Comparison of ENCODE assay signal across 21 cellular contexts in genomic region chr4:121273191-121273590, GRCh38.
"Had no signal": no experiment of that assay in that cellular context is flagged by ENCODE, and none has a peak within 500 bp of the region (broad histone marks: within the 10 kb centered on the region; RNA-seq: fewer than 3 reads in every experiment).

No MANE protein-coding gene starts in this region.

- DNase-seq: activated CD4-positive, alpha-beta T cell treated with anti-CD3 and anti-CD28 coated beads, Interleukin-2, amount 10 ng/mL, durations not matched to agents 7 days and 5 days; activated CD4-positive, CD25-positive, alpha-beta regulatory T cell treated with anti-CD3 and anti-CD28 coated beads, Interleukin-2, amount 50 U/mL, for 72 hours; activated CD8-positive, alpha-beta T cell treated with anti-CD3 and anti-CD28 coated beads, Interleukin-2, amount 10 ng/mL, durations not matched to agents 7 days and 5 days; activated naive CD4-positive, alpha-beta T cell; activated T-cell treated with anti-CD3 and anti-CD28 coated beads, Interleukin-2, amount 50 U/mL, for 1 hour; amygdala; cortex of kidney; heart right ventricle; lower lobe of right lung; naive B cell; occipital lobe; posterior cingulate gyrus; stimulated activated CD4-positive, alpha-beta T cell treated with anti-CD3 and anti-CD28 coated beads, Interleukin-4, amount 100 ng/mL, for 1 hour; stimulated activated naive CD4-positive, alpha-beta T cell; thyroid gland; WERI-Rb-1 had no signal

- H3K9me3 ChIP-seq: gastroesophageal sphincter, heart right ventricle, lower lobe of right lung, thyroid gland had no signal

- H3K36me3 ChIP-seq: cardiac muscle cell, gastroesophageal sphincter, heart right ventricle, lower lobe of right lung, thyroid gland, WERI-Rb-1 had no signal

- H3K27ac ChIP-seq: cardiac muscle cell, epithelial cell of prostate, gastroesophageal sphincter, heart right ventricle, lower lobe of right lung, thyroid gland, WERI-Rb-1 had no signal

- H3K4me3 ChIP-seq: cardiac muscle cell, gastroesophageal sphincter, heart right ventricle, lower lobe of right lung, thyroid gland had no signal

- FAIRE-seq: TTC549 had no signal

- ATAC-seq: activated CD8-positive, alpha-beta T cell treated with anti-CD3 and anti-CD28 coated beads, Interleukin-2, amount 10 ng/mL, durations not matched to agents 7 days and 5 days; gastroesophageal sphincter; heart right ventricle; sciatic nerve had no signal

- H3K27me3 ChIP-seq: cardiac muscle cell, gastroesophageal sphincter, thyroid gland had no signal

- H3K4me1 ChIP-seq: gastroesophageal sphincter, heart right ventricle, lower lobe of right lung, thyroid gland had no signal
